ENCODE assay signal across 35 cellular contexts in genomic region chr13:31614704-31615103, GRCh38.
DNase-seq lines count a peak whose midpoint lies in the region; ATAC-seq and TF ChIP-seq lines count a peak whose summit lies in the region.
"Had no signal": no experiment of that assay in that cellular context is flagged by ENCODE, and none has a peak within 500 bp of the region (broad histone marks: within the 10 kb centered on the region; RNA-seq: fewer than 3 reads in every experiment).

No MANE protein-coding gene starts in this region.

- H2AFZ ChIP-seq in OCI-LY3 (ENCODE audit: low read depth, low read length) (no peak overlapping the region), GM23248 (no peak overlapping the region), GM23338 (no peak overlapping the region)

- H3K4me3 ChIP-seq in LNCaP clone FGC (ENCODE audit: low read depth, low read length) (no peak overlapping the region), OCI-LY3 (ENCODE audit: low read length) (peak overlapping the region; percentile 11; the same call in 1 of the 2 replicates), mucosa of descending colon (no peak overlapping the region), GM23248 (no peak overlapping the region), GM23338 (no peak overlapping the region)
- H3K4me3 ChIP-seq: A549; BLaER1; BLaER1 treated with 17β-estradiol and CSF1 and Interleukin-3, amounts not matched to agents 10 nM and 100 nM had no signal

- H3K79me2 ChIP-seq in OCI-LY3 (ENCODE audit: low read length) (no peaks in the 10 kb centered on the region), GM23248 (ENCODE audit: insufficient read depth) (no peaks in the 10 kb centered on the region), GM23338 (replicated peaks; ENCODE audit: insufficient read depth) (no peaks in the 10 kb centered on the region)

- TF ChIP-seq CTCF in LNCaP clone FGC (IDR thresholded peaks at IDR 0.05; ENCODE audit: control insufficient read depth, extremely low read depth, insufficient read depth) (no peak), OCI-LY3 (IDR thresholded peaks at IDR 0.05; ENCODE audit: low read depth, low read length) (no peak), mucosa of descending colon (IDR thresholded peaks at IDR 0.05) (no peak), GM23338 (conservative IDR thresholded peaks at IDR 0.05; ENCODE audit: low read depth in 2 of 2) (no peak)

- in situ Hi-C loops in GM23248 (cut with MboI): no loop called here

- H3K36me3 ChIP-seq in OCI-LY3 (replicated peaks; ENCODE audit: low read depth, low read length): peaks cover 27% of the 10 kb centered on the region
- H3K36me3 ChIP-seq in mucosa of descending colon (ENCODE audit: low read depth): no peaks in the 10 kb centered on the region
- H3K36me3 ChIP-seq in GM23248 (ENCODE audit: low read depth): no peaks in the 10 kb centered on the region
- no peaks in the 10 kb centered on the region; the same call in 1 of the 2 replicates for H3K36me3 ChIP-seq in GM23338 (ENCODE audit: insufficient read depth)
- H3K36me3 ChIP-seq: BE2C; BLaER1; BLaER1 treated with 17β-estradiol and CSF1 and Interleukin-3, amounts not matched to agents 10 nM and 100 nM had no signal

- 86 to 100% methylated on average over 1 of the region's 1 CpG for WGBS in GM23248 (ENCODE audit: low coverage in 1 of 2, low lambda C conversion rate in 2 of 2, missing lambda C conversion rate in 2 of 2), 2 experiments

- peak overlapping the region; percentile 85 for H3K9ac ChIP-seq in OCI-LY3 (ENCODE audit: low read length)
- H3K9ac ChIP-seq in GM23248: no peak overlapping the region
- H3K9ac ChIP-seq: BLaER1; BLaER1 treated with 17β-estradiol and CSF1 and Interleukin-3, amounts not matched to agents 10 nM and 100 nM had no signal

- H3K4me2 ChIP-seq in OCI-LY3 (ENCODE audit: low read length) (peak overlapping the region; percentile 49), GM23248 (ENCODE audit: unreplicated experiment) (no peak overlapping the region), GM23338 (no peak overlapping the region)
- H3K4me2 ChIP-seq: A549; BLaER1; BLaER1 treated with 17β-estradiol and CSF1 and Interleukin-3, amounts not matched to agents 10 nM and 100 nM had no signal

- no peaks in the 10 kb centered on the region for H3K9me3 ChIP-seq in OCI-LY3 (ENCODE audit: insufficient read depth, low read length)
- no peaks in the 10 kb centered on the region for H3K9me3 ChIP-seq in mucosa of descending colon
- H3K9me3 ChIP-seq in GM23248 (ENCODE audit: low read depth): no peaks in the 10 kb centered on the region
- H3K9me3 ChIP-seq: A549, BE2C, BLaER1, Caco-2 had no signal

- intact Hi-C loops in left colon (cut with DNase I, micrococcal nuclease): no loop called here
- intact Hi-C loops in mucosa of descending colon (cut with DNase I, micrococcal nuclease): no loop called here

- H3K27ac Mint-ChIP-seq in GM23338: no peak overlapping the region
- H3K27ac Mint-ChIP-seq: B cell; CD14-positive monocyte; CD4-positive, alpha-beta memory T cell; CD4-positive, alpha-beta T cell; CD4-positive, CD25-positive, alpha-beta regulatory T cell; CD8-positive, alpha-beta memory T cell; CD8-positive, alpha-beta T cell had no signal

- no peaks in the 10 kb centered on the region for H3K27me3 ChIP-seq in OCI-LY3 (ENCODE audit: low read depth, low read length)
- no peaks in the 10 kb centered on the region for H3K27me3 ChIP-seq in GM23248 (replicated peaks; ENCODE audit: insufficient read depth)
- H3K27me3 ChIP-seq in GM23338 (ENCODE audit: insufficient read depth): no peaks in the 10 kb centered on the region
- H3K27me3 ChIP-seq: BE2C; BLaER1; BLaER1 treated with 17β-estradiol and CSF1 and Interleukin-3, amounts not matched to agents 10 nM and 100 nM had no signal

- H4K20me1 ChIP-seq in OCI-LY3 (ENCODE audit: insufficient read depth, low read length) (no peaks in the 10 kb centered on the region), GM23248 (ENCODE audit: insufficient read depth) (no peaks in the 10 kb centered on the region), GM23338 (replicated peaks; ENCODE audit: insufficient read depth) (no peaks in the 10 kb centered on the region)
- H4K20me1 ChIP-seq: BLaER1; BLaER1 treated with 17β-estradiol and CSF1 and Interleukin-3, amounts not matched to agents 10 nM and 100 nM had no signal

- peaks cover 4% of the 10 kb centered on the region; the same call in 2 of the 3 replicates for H3K9me3 Mint-ChIP-seq in GM23338

- H3K27ac ChIP-seq in OCI-LY3 (ENCODE audit: low read length) (peak overlapping the region; percentile 97), GM23248 (no peak overlapping the region), GM23338 (ENCODE audit: low read depth) (no peak overlapping the region)
- H3K27ac ChIP-seq: 22Rv1; A549; BLaER1; BLaER1 treated with 17β-estradiol and CSF1 and Interleukin-3, amounts not matched to agents 10 nM and 100 nM; C4-2B had no signal

- H3F3A ChIP-seq in GM23248 (ENCODE audit: insufficient read depth): no peaks in the 10 kb centered on the region
- H3F3A ChIP-seq in GM23338 (replicated peaks; ENCODE audit: low read depth): no peaks in the 10 kb centered on the region

- H3K4me3 Mint-ChIP-seq in GM23338: no peak overlapping the region
- H3K4me3 Mint-ChIP-seq: B cell; CD14-positive monocyte; CD4-positive, alpha-beta memory T cell; CD4-positive, alpha-beta T cell; CD4-positive, CD25-positive, alpha-beta regulatory T cell; CD8-positive, alpha-beta memory T cell; CD8-positive, alpha-beta T cell had no signal

- ATAC-seq in left colon (peak; percentile 51), mucosa of descending colon (peak; percentile 41), GM23338 (no peak), HG03196 (IDR thresholded peaks at IDR 0.05; ENCODE audit: unreplicated experiment) (no peak)
- ATAC-seq: A549; CD8-positive, alpha-beta T cell had no signal

- peaks cover 5% of the 10 kb centered on the region; the same call in 1 of the 3 replicates for H3K4me1 Mint-ChIP-seq in GM23338
- H3K4me1 Mint-ChIP-seq: B cell; CD14-positive monocyte; CD4-positive, alpha-beta memory T cell; CD4-positive, CD25-positive, alpha-beta regulatory T cell; CD8-positive, alpha-beta memory T cell had no signal

- H3K36me3 Mint-ChIP-seq in GM23338 (ENCODE audit: low read depth): no peaks in the 10 kb centered on the region; the same call in 2 of the 3 replicates
- H3K36me3 Mint-ChIP-seq: CD14-positive monocyte; CD4-positive, alpha-beta memory T cell; CD4-positive, CD25-positive, alpha-beta regulatory T cell; CD8-positive, alpha-beta memory T cell; CD8-positive, alpha-beta T cell had no signal

- no peaks in the 10 kb centered on the region for H3K9me2 ChIP-seq in GM23248 (ENCODE audit: insufficient read depth)
- H3K9me2 ChIP-seq in GM23338 (ENCODE audit: insufficient read depth): 0 out of 2 replicates have a peak, but pooled peaks cover 14% of the 10 kb centered on the region

- H3K4me1 ChIP-seq in OCI-LY3 (ENCODE audit: low read length) (peaks cover 71% of the 10 kb centered on the region), mucosa of descending colon (ENCODE audit: low read depth) (no peaks in the 10 kb centered on the region), GM23248 (ENCODE audit: insufficient read depth) (no peaks in the 10 kb centered on the region), GM23338 (ENCODE audit: insufficient read depth) (no peaks in the 10 kb centered on the region; the same call in 1 of the 2 replicates)
- H3K4me1 ChIP-seq: A549, BE2C, BLaER1, Caco-2 had no signal

- DNase-seq in LNCaP clone FGC (ENCODE audit: low read depth) (peak; percentile 50), left colon (no peak), mucosa of descending colon (no peak), GM23248 (no peak), HK-2 (ENCODE audit: unreplicated experiment) (no peak), GM23338 (ENCODE audit: low spot score) (no peak)
- DNase-seq: 8988T; ACHN; AML-193; BE2C; C1 segment of cervical spinal cord; Caco-2; Calu3; CD4-positive, alpha-beta memory T cell; CD4-positive, alpha-beta T cell; CD4-positive, CD25-positive, alpha-beta regulatory T cell; CD8-positive, alpha-beta memory T cell; CD8-positive, alpha-beta T cell; COR-L47; DMS 273 treated with DMSO at 0.1 percent for 48 hours; DMS153; DMS53; DMS79; DMS79 treated with DMSO at 0.1 percent for 48 hours; DND-41; EL had no signal

- H3K27me3 Mint-ChIP-seq in GM23338 (ENCODE audit: insufficient read depth, low read depth, poor library complexity): peaks cover 2% of the 10 kb centered on the region
- H3K27me3 Mint-ChIP-seq: B cell; CD4-positive, alpha-beta memory T cell; CD4-positive, alpha-beta T cell; CD4-positive, CD25-positive, alpha-beta regulatory T cell; CD8-positive, alpha-beta memory T cell had no signal

TF ChIP-seq in GM23338, 12 proteins besides CTCF, POLR2A, EP300 and RAD21 (continues in another document):
- TF ChIP-seq, protein P1, sequence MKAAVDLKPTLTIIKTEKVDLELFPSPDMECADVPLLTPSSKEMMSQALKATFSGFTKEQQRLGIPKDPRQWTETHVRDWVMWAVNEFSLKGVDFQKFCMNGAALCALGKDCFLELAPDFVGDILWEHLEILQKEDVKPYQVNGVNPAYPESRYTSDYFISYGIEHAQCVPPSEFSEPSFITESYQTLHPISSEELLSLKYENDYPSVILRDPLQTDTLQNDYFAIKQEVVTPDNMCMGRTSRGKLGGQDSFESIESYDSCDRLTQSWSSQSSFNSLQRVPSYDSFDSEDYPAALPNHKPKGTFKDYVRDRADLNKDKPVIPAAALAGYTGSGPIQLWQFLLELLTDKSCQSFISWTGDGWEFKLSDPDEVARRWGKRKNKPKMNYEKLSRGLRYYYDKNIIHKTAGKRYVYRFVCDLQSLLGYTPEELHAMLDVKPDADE (IDR thresholded peaks at IDR 0.05): no peak
- TF ChIP-seq ZNF331 (CRISPR knock-in tag; IDR thresholded peaks at IDR 0.05; ENCODE audit: low read depth) (no peak), POLR2AphosphoS5 (IDR thresholded peaks at IDR 0.05; ENCODE audit: low read depth) (no peak), STAT1 (IDR thresholded peaks at IDR 0.05; ENCODE audit: unreplicated experiment) (no peak), ZNF114 (CRISPR knock-in tag; IDR thresholded peaks at IDR 0.05) (no peak), JUNB (IDR thresholded peaks at IDR 0.05; ENCODE audit: unreplicated experiment) (no peak), CREB1 (CRISPR knock-in tag; IDR thresholded peaks at IDR 0.05; ENCODE audit: low read depth) (no peak), NANOG (IDR thresholded peaks at IDR 0.05; ENCODE audit: borderline replicate concordance) (no peak), EZH2 (IDR thresholded peaks at IDR 0.05; ENCODE audit: low read depth, unreplicated experiment) (no peak)

Comparison
In these comparisons a context has a peak if more than half of its experiments do, and no peak if none do; other contexts are left out.
1. ATAC-seq: peak in left colon (single experiment) and mucosa of descending colon (single experiment); none in GM23338 (single experiment) and HG03196 (single experiment).